26 cellular contexts compared by ENCODE assay signal in genomic region chr5:17772232-17772631, GRCh38.
A peak's percentile ranks its signal among the peaks of the same experiment; 100 is the strongest.
DNase-seq lines count a peak whose midpoint lies in the region; ATAC-seq and TF ChIP-seq lines count a peak whose summit lies in the region.
"Had no signal": no experiment of that assay in that cellular context is flagged by ENCODE, and none has a peak within 500 bp of the region (broad histone marks: within the 10 kb centered on the region; RNA-seq: fewer than 3 reads in every experiment).

No MANE protein-coding gene starts in this region.

- TF ChIP-seq CTCF in esophagus muscularis mucosa (IDR thresholded peaks at IDR 0.05), result no peak
- TF ChIP-seq CTCF in uterus (IDR thresholded peaks at IDR 0.05), result no peak
- no peak for TF ChIP-seq CTCF in vagina (IDR thresholded peaks at IDR 0.05)

- H3K36me3 ChIP-seq in esophagus muscularis mucosa, result no peaks in the 10 kb centered on the region
- H3K36me3 ChIP-seq in neuronal stem cell (replicated peaks in 1 of 2; ENCODE audit: control insufficient read depth in 2 of 2, insufficient read depth in 2 of 2, low read length in 2 of 2), result no peaks in the 10 kb centered on the region
- H3K36me3 ChIP-seq in uterus, result no peaks in the 10 kb centered on the region
- no peaks in the 10 kb centered on the region for H3K36me3 ChIP-seq in vagina
- no peaks in the 10 kb centered on the region for H3K36me3 ChIP-seq in aorta (ENCODE audit: control insufficient read depth in 1 of 2, insufficient read depth in 2 of 2, low read length in 1 of 2)
- H3K36me3 ChIP-seq: BE2C, BLaER1 had no signal

- H3K27me3 ChIP-seq in esophagus muscularis mucosa (no peaks in the 10 kb centered on the region), neuronal stem cell (ENCODE audit: control insufficient read depth in 3 of 3, insufficient read depth in 3 of 3, low read depth in 1 of 3, low read length in 3 of 3) (no peaks in the 10 kb centered on the region), uterus (no peaks in the 10 kb centered on the region), vagina (no peaks in the 10 kb centered on the region), aorta (ENCODE audit: control insufficient read depth in 1 of 2, insufficient read depth in 2 of 2, low read length in 1 of 2) (no peaks in the 10 kb centered on the region)
- H3K27me3 ChIP-seq: BE2C, BLaER1 had no signal

- H3K23ac ChIP-seq in neuronal stem cell (ENCODE audit: low read depth, low read length, poor library complexity), result no peak overlapping the region

- no peak overlapping the region for H3K9ac ChIP-seq in neuronal stem cell (ENCODE audit: low read depth, low read length, poor library complexity)
- H3K9ac ChIP-seq: BLaER1 had no signal

- H3K36me3 Mint-ChIP-seq in stimulated activated memory B cell treated with anti-CD40 and anti-IgM and Interleukin-4, amounts not matched to agents 10 μg/mL and 1 μg/mL and 100 μg/mL, for 72 hours, result no peaks in the 10 kb centered on the region
- H3K36me3 Mint-ChIP-seq: CD14-positive monocyte; CD4-positive, alpha-beta memory T cell; CD4-positive, CD25-positive, alpha-beta regulatory T cell; CD8-positive, alpha-beta memory T cell had no signal

- no peak overlapping the region for H3K14ac ChIP-seq in neuronal stem cell (ENCODE audit: low read length)

- peak overlapping the region; percentile 65 for H3K18ac ChIP-seq in neuronal stem cell (ENCODE audit: low read length)

- H3K79me1 ChIP-seq in neuronal stem cell (ENCODE audit: low read depth, low read length), result no peaks in the 10 kb centered on the region

- no peak overlapping the region for H2BK5ac ChIP-seq in neuronal stem cell (ENCODE audit: low read length)

- no peak overlapping the region for H3K4ac ChIP-seq in neuronal stem cell (ENCODE audit: low read length)

- ATAC-seq in stimulated activated memory B cell treated with anti-CD40 and anti-IgM and Interleukin-4, amounts not matched to agents 10 μg/mL and 1 μg/mL and 100 μg/mL, for 72 hours, result peak; percentile 36
- ATAC-seq in aorta (ENCODE audit: low FRiP score), result no peak
- ATAC-seq: GM12878 had no signal

- H3K4me2 ChIP-seq in neuronal stem cell (ENCODE audit: insufficient read depth, low read length, poor library complexity, severe bottlenecking), result no peak overlapping the region
- H3K4me2 ChIP-seq: BLaER1 had no signal

- no peak overlapping the region for H3K4me3 Mint-ChIP-seq in stimulated activated memory B cell treated with anti-CD40 and anti-IgM and Interleukin-4, amounts not matched to agents 10 μg/mL and 1 μg/mL and 100 μg/mL, for 72 hours
- H3K4me3 Mint-ChIP-seq: CD14-positive monocyte; CD4-positive, alpha-beta memory T cell; CD4-positive, CD25-positive, alpha-beta regulatory T cell; CD8-positive, alpha-beta memory T cell had no signal

- H3K27ac Mint-ChIP-seq in stimulated activated memory B cell treated with anti-CD40 and anti-IgM and Interleukin-4, amounts not matched to agents 10 μg/mL and 1 μg/mL and 100 μg/mL, for 72 hours, result no peak overlapping the region
- H3K27ac Mint-ChIP-seq: CD14-positive monocyte; CD4-positive, alpha-beta memory T cell; CD4-positive, CD25-positive, alpha-beta regulatory T cell; CD8-positive, alpha-beta memory T cell had no signal

- no peak for TF ChIP-seq EP300 in esophagus muscularis mucosa (IDR thresholded peaks at IDR 0.05)

- H4K91ac ChIP-seq in neuronal stem cell (ENCODE audit: low read depth, low read length, poor library complexity), result no peak overlapping the region

- H3K4me1 Mint-ChIP-seq in stimulated activated memory B cell treated with anti-CD40 and anti-IgM and Interleukin-4, amounts not matched to agents 10 μg/mL and 1 μg/mL and 100 μg/mL, for 72 hours, result no peaks in the 10 kb centered on the region
- H3K4me1 Mint-ChIP-seq: CD14-positive monocyte; CD4-positive, alpha-beta memory T cell; CD8-positive, alpha-beta memory T cell had no signal

- H3K9me3 ChIP-seq in esophagus muscularis mucosa (no peaks in the 10 kb centered on the region), neuronal stem cell (replicated peaks in 1 of 2; ENCODE audit: control insufficient read depth in 2 of 2, insufficient read depth in 1 of 2, low read depth in 1 of 2, low read length in 2 of 2) (peaks cover 0 to 3% of the 10 kb centered on the region in 2 donors), uterus (no peaks in the 10 kb centered on the region), vagina (no peaks in the 10 kb centered on the region), aorta (ENCODE audit: control insufficient read depth, low read length) (peaks cover 1% of the 10 kb centered on the region)
- H3K9me3 ChIP-seq: BE2C had no signal

- WGBS in esophagus muscularis mucosa, result 94% methylated on average over 6 of the region's 6 CpGs
- WGBS in neuronal stem cell (ENCODE audit: extremely low coverage in 2 of 2, insufficient read length in 2 of 2, insufficient replicate concordance in 1 of 2), 2 donors, result no CpG with 5 or more reads among the region's 6 CpGs
- WGBS in aorta, 2 donors, result 92 to 98% methylated on average over 6 of the region's 6 CpGs

- H3K4me1 ChIP-seq in esophagus muscularis mucosa, result no peaks in the 10 kb centered on the region
- H3K4me1 ChIP-seq in neuronal stem cell (ENCODE audit: control insufficient read depth in 2 of 2, insufficient read depth in 1 of 2, low read depth in 1 of 2, low read length in 2 of 2), result no peaks in the 10 kb centered on the region
- H3K4me1 ChIP-seq in uterus, result no peaks in the 10 kb centered on the region
- H3K4me1 ChIP-seq in vagina, result no peaks in the 10 kb centered on the region
- H3K4me1 ChIP-seq in aorta (ENCODE audit: control insufficient read depth in 1 of 2, insufficient read depth in 2 of 2, low read length in 2 of 2), result no peaks in the 10 kb centered on the region
- H3K4me1 ChIP-seq: BE2C, BLaER1 had no signal

- no peak overlapping the region for H2AK5ac ChIP-seq in neuronal stem cell (ENCODE audit: low read depth, low read length)

- no peak overlapping the region for H3K4me3 ChIP-seq in esophagus muscularis mucosa
- H3K4me3 ChIP-seq in neuronal stem cell (ENCODE audit: low read length in 2 of 2), result no peak overlapping the region
- H3K4me3 ChIP-seq in uterus, result no peak overlapping the region
- no peak overlapping the region for H3K4me3 ChIP-seq in vagina
- H3K4me3 ChIP-seq in aorta (ENCODE audit: low read length in 2 of 2), result no peak overlapping the region
- H3K4me3 ChIP-seq: BLaER1, GM12878 had no signal

- in situ Hi-C loops in KBM-7 (cut with MboI; ENCODE audit: low pct_unique_long_range_greater_than_20kb, low sequenced_read_pairs), result no loop called here

- no peak overlapping the region for H4K8ac ChIP-seq in neuronal stem cell (ENCODE audit: low read depth, low read length)

- H2AFZ ChIP-seq in neuronal stem cell (ENCODE audit: low read length), result no peak overlapping the region

- intact Hi-C loops in esophagus muscularis mucosa (cut with DNase I), result no loop called here
- intact Hi-C loops in uterus (cut with DNase I; ENCODE audit: low total_unique reads), result no loop called here
- intact Hi-C loops in vagina (cut with DNase I), result no loop called here
- intact Hi-C loops in aorta (cut with DNase I), result no loop called here

- TF ChIP-seq POLR2A in esophagus muscularis mucosa (IDR thresholded peaks at IDR 0.05; ENCODE audit: low read depth), result no peak
- TF ChIP-seq POLR2A in uterus (IDR thresholded peaks at IDR 0.05), result no peak
- TF ChIP-seq POLR2A in vagina (IDR thresholded peaks at IDR 0.05), result no peak

- H2BK15ac ChIP-seq in neuronal stem cell (ENCODE audit: low read length), result no peak overlapping the region

- H2BK12ac ChIP-seq in neuronal stem cell (ENCODE audit: low read length), result no peak overlapping the region

- no peaks in the 10 kb centered on the region for H3K27me3 Mint-ChIP-seq in stimulated activated memory B cell treated with anti-CD40 and anti-IgM and Interleukin-4, amounts not matched to agents 10 μg/mL and 1 μg/mL and 100 μg/mL, for 72 hours
- H3K27me3 Mint-ChIP-seq: CD4-positive, alpha-beta memory T cell; CD4-positive, CD25-positive, alpha-beta regulatory T cell; CD8-positive, alpha-beta memory T cell had no signal

- no peak overlapping the region for H2BK120ac ChIP-seq in neuronal stem cell (ENCODE audit: low read depth, low read length)

- DNase-seq in KBM-7, result peak; percentile 2
- peak; percentile 85 for DNase-seq in esophagus muscularis mucosa (ENCODE audit: extremely low spot score)
- no peak for DNase-seq in neuronal stem cell (ENCODE audit: low spot score)
- no peak for DNase-seq in uterus
- no peak for DNase-seq in activated naive CD4-positive, alpha-beta T cell treated with Interleukin-2 at 50 U/mL for 16 hours
- DNase-seq in vagina (ENCODE audit: extremely low spot score in 2 of 2), result no peak
- DNase-seq in aorta, result no peak
- DNase-seq: 8988T; ACHN; BE2C; C1 segment of cervical spinal cord; CD4-positive, alpha-beta memory T cell; CD4-positive, CD25-positive, alpha-beta regulatory T cell; CD8-positive, alpha-beta memory T cell; COR-L47; DMS 273 treated with DMSO at 0.1 percent for 48 hours; DMS153; DMS53; DMS79; DND-41; EL; GDM1 had no signal

- H3K9me3 Mint-ChIP-seq in stimulated activated memory B cell treated with anti-CD40 and anti-IgM and Interleukin-4, amounts not matched to agents 10 μg/mL and 1 μg/mL and 100 μg/mL, for 72 hours, result no peaks in the 10 kb centered on the region

- H3K27ac ChIP-seq in esophagus muscularis mucosa (replicated peaks in 1 of 4) (no peak overlapping the region), neuronal stem cell (replicated peaks; ENCODE audit: low read length) (no peak overlapping the region), uterus (no peak overlapping the region), vagina (no peak overlapping the region), aorta (ENCODE audit: low read depth in 1 of 2, low read length in 2 of 2) (no peak overlapping the region)
- H3K27ac ChIP-seq: BLaER1 had no signal

Comparison
In these comparisons a context has a peak if more than half of its experiments do, and no peak if none do; other contexts are left out.
1. DNase-seq: peak in KBM-7 (single experiment) and esophagus muscularis mucosa (single experiment); none in neuronal stem cell (single experiment), uterus (0 of 2), activated naive CD4-positive, alpha-beta T cell treated with Interleukin-2 at 50 U/mL for 16 hours (single experiment), vagina (0 of 2) and aorta (0 of 2).